Comparison of ENCODE assay signal across 19 cellular contexts in genomic region chr20:59217162-59217561, GRCh38. TPM values are rescaled to one million over a fixed set of nuclear protein-coding genes. Genes with fewer than 3 reads are reported as not detected.
A peak's percentile ranks its signal among the peaks of the same experiment; 100 is the strongest.
DNase-seq lines count a peak whose midpoint lies in the region; ATAC-seq and TF ChIP-seq lines count a peak whose summit lies in the region.
"Had no signal": no experiment of that assay in that cellular context is flagged by ENCODE, and none has a peak within 500 bp of the region (broad histone marks: within the 10 kb centered on the region; RNA-seq: fewer than 3 reads in every experiment).

No MANE protein-coding gene starts in this region.

- peak overlapping the region in 5 of 9 donors; percentile 28 to 82 (median 52) for H3K27ac Mint-ChIP-seq in naive thymus-derived CD4-positive, alpha-beta T cell
- H3K27ac Mint-ChIP-seq: B cell, HFFc6 had no signal

- no peaks in the 10 kb centered on the region for H3K9me3 Mint-ChIP-seq in naive thymus-derived CD4-positive, alpha-beta T cell
- H3K9me3 Mint-ChIP-seq: CD8-positive, alpha-beta T cell; HFFc6 had no signal

- H3K27me3 Mint-ChIP-seq in naive thymus-derived CD4-positive, alpha-beta T cell: peaks cover 0 to 3% (median 0%) of the 10 kb centered on the region in 5 donors
- H3K27me3 Mint-ChIP-seq: B cell had no signal

- ATAC-seq in Right ventricle myocardium inferior (peak; percentile 63), heart right ventricle (no peak), GM21423 (IDR thresholded peaks at IDR 0.05; ENCODE audit: unreplicated experiment) (no peak)
- no peak for ATAC-seq in naive thymus-derived CD4-positive, alpha-beta T cell
- ATAC-seq: CD8-positive, alpha-beta T cell had no signal

- peaks cover 0 to 14% (median 0%) of the 10 kb centered on the region in 7 donors for H3K27me3 ChIP-seq in heart right ventricle
- H3K27me3 ChIP-seq in naive thymus-derived CD4-positive, alpha-beta T cell (ENCODE audit: control insufficient read depth in 2 of 2, insufficient read depth in 2 of 2, low read length in 2 of 2): no peaks in the 10 kb centered on the region
- no peaks in the 10 kb centered on the region for H3K27me3 ChIP-seq in tibial nerve

- no peak overlapping the region for H3K4me3 Mint-ChIP-seq in naive thymus-derived CD4-positive, alpha-beta T cell
- H3K4me3 Mint-ChIP-seq: B cell; CD8-positive, alpha-beta T cell; HFFc6 had no signal

- DNase-seq in Right ventricle myocardium inferior (ENCODE audit: missing footprints) (no peak), heart right ventricle (no peak), AML-193 (lab: John Stamatoyannopoulos, UW) (peak; percentile 51 to 54), MV-4-11 (lab: John Stamatoyannopoulos, UW) (peak; percentile 58), cerebellar cortex (ENCODE audit: low spot score) (no peak), tibial nerve (ENCODE audit: low spot score in 2 of 2) (no peak)
- no peak for DNase-seq in naive thymus-derived CD4-positive, alpha-beta T cell
- DNase-seq: 8988T; C1 segment of cervical spinal cord; CD8-positive, alpha-beta T cell; COR-L47; DMS153; DMS79 treated with DMSO at 0.1 percent for 48 hours; EL; HCEC 1CT; HFFc6 had no signal

- H3K27ac ChIP-seq in heart right ventricle (no peak overlapping the region), tibial nerve (no peak overlapping the region)
- H3K27ac ChIP-seq in naive thymus-derived CD4-positive, alpha-beta T cell (ENCODE audit: low read depth, low read length): no peak overlapping the region

- H3K9me3 ChIP-seq in heart right ventricle (no peaks in the 10 kb centered on the region), tibial nerve (no peaks in the 10 kb centered on the region)
- no peaks in the 10 kb centered on the region for H3K9me3 ChIP-seq in naive thymus-derived CD4-positive, alpha-beta T cell (ENCODE audit: control insufficient read depth in 2 of 3, low read length in 3 of 3)

- no peak for TF ChIP-seq EP300 in tibial nerve (IDR thresholded peaks at IDR 0.05)

- POLR2A ChIA-PET in naive thymus-derived CD4-positive, alpha-beta T cell (lab: Charles Lee): interaction anchor here (0.6 to 0.7 kb wide), 2 partner anchors 79 to 304 kb away, joined by 3 to 7 read pairs; no protein-coding TSS in a partner anchor

- TF ChIP-seq CTCF in heart right ventricle (IDR thresholded peaks at IDR 0.05) (no peak), tibial nerve (IDR thresholded peaks at IDR 0.05) (no peak)

- CTCF ChIA-PET in naive thymus-derived CD4-positive, alpha-beta T cell (lab: Charles Lee): interaction anchor here (0.6 to 1.0 kb wide), 2 partner anchors 9 to 21 kb away, joined by 4 read pairs; no protein-coding TSS in a partner anchor

- no peaks in the 10 kb centered on the region for H3K36me3 ChIP-seq in heart right ventricle
- H3K36me3 ChIP-seq in naive thymus-derived CD4-positive, alpha-beta T cell (ENCODE audit: control insufficient read depth in 2 of 3, insufficient read depth in 3 of 3, low read length in 3 of 3): peaks cover 0 to 33% (median 11%) of the 10 kb centered on the region in 3 experiments
- H3K36me3 ChIP-seq in tibial nerve: no peaks in the 10 kb centered on the region

- H3K4me1 ChIP-seq in heart right ventricle (peaks cover 6 to 13% (median 10%) of the 10 kb centered on the region in 9 donors), tibial nerve (peaks cover 0 to 13% (median 3%) of the 10 kb centered on the region in 4 donors)
- peaks cover 0 to 7% of the 10 kb centered on the region in 2 donors for H3K4me1 ChIP-seq in naive thymus-derived CD4-positive, alpha-beta T cell (ENCODE audit: control insufficient read depth in 2 of 2, insufficient read depth in 2 of 2, low read length in 2 of 2)

- 57 to 63% methylated on average over 1 of the region's 1 CpG for WGBS in heart right ventricle, 2 donors
- WGBS in tibial nerve, 2 donors: 57 to 79% methylated on average over 1 of the region's 1 CpG

- no peak overlapping the region for H3K4me3 ChIP-seq in heart right ventricle
- no peak overlapping the region for H3K4me3 ChIP-seq in naive thymus-derived CD4-positive, alpha-beta T cell (ENCODE audit: low read length)
- no peak overlapping the region for H3K4me3 ChIP-seq in tibial nerve

- peaks cover 5 to 28% (median 10%) of the 10 kb centered on the region in 5 donors for H3K36me3 Mint-ChIP-seq in naive thymus-derived CD4-positive, alpha-beta T cell

- intact Hi-C loops in Right ventricle myocardium inferior (cut with DNase I): no loop called here
- intact Hi-C loops in heart right ventricle (cut with DNase I): no loop called here
- intact Hi-C loops in naive thymus-derived CD4-positive, alpha-beta T cell (cut with micrococcal nuclease): no loop called here

- peaks cover 11 to 29% (median 20%) of the 10 kb centered on the region in 7 donors for H3K4me1 Mint-ChIP-seq in naive thymus-derived CD4-positive, alpha-beta T cell

- TF ChIP-seq POLR2A in tibial nerve (IDR thresholded peaks at IDR 0.05): no peak

RNA-seq across cellular contexts. Expression of gene ZNF831, which starts 53.5 kb away (rescaled TPM):
- total RNA-seq in Right ventricle myocardium inferior (0.11 TPM), heart right ventricle (under 1 TPM in 9 of 10 donors, not detected in 1; 0.02 to 0.72 (median 0.17) TPM), tibial nerve (1 to 10 TPM in 1 of 4 donors, under 1 TPM in 3; under 0.01 to 1.8 (median 0.87) TPM)
- under 1 TPM; 0.01 to 0.07 TPM for polyA plus RNA-seq in heart right ventricle
- total RNA-seq in naive thymus-derived CD4-positive, alpha-beta T cell: 10 to 100 TPM in 4 of 5 experiments, 1 to 10 TPM in 1; 8.5 to 37.8 (median 35.5) TPM
- polyA plus RNA-seq in naive thymus-derived CD4-positive, alpha-beta T cell: 1 to 10 TPM; 5.6 to 7.8 TPM
- total RNA-seq: H4, HFFc6 had no signal

Comparison
In these comparisons a context has a peak if more than half of its experiments do, and no peak if none do; other contexts are left out.
1. DNase-seq: peak in AML-193 (2 of 2) and MV-4-11 (single experiment); none in Right ventricle myocardium inferior (single experiment), heart right ventricle (0 of 2), naive thymus-derived CD4-positive, alpha-beta T cell (0 of 9), cerebellar cortex (single experiment) and tibial nerve (0 of 2).